ENCODE assay signal across 17 cellular contexts in genomic region chr5:18968966-18969365, GRCh38.
"Had no signal": no experiment of that assay in that cellular context is flagged by ENCODE, and none has a peak within 500 bp of the region (broad histone marks: within the 10 kb centered on the region; RNA-seq: fewer than 3 reads in every experiment).

No MANE protein-coding gene starts in this region.

- H3K27me3 ChIP-seq: ascending aorta, sigmoid colon, transverse colon had no signal

- H3K36me3 ChIP-seq: ascending aorta, left ventricle myocardium inferior, sigmoid colon, transverse colon had no signal

- H3K9me3 Mint-ChIP-seq: nephron progenitor cell had no signal

- H3K4me3 Mint-ChIP-seq: activated naive CD8-positive, alpha-beta T cell treated with anti-CD3 and anti-CD28 coated beads for 36 hours; activated T-cell treated with anti-CD3 and anti-CD28 coated beads, Interleukin-2, amount 50 U/mL, for 4 hours; nephron progenitor cell; T-helper 17 cell had no signal

- H3K4me1 ChIP-seq: ascending aorta, left ventricle myocardium inferior, sigmoid colon, transverse colon had no signal

- H3K9me3 ChIP-seq: ascending aorta, sigmoid colon, transverse colon had no signal

- H3K4me3 ChIP-seq: ascending aorta, coronary artery, left ventricle myocardium inferior, sigmoid colon, transverse colon had no signal

- DNase-seq: activated CD4-positive, alpha-beta T cell treated with anti-CD3 and anti-CD28 coated beads, Interleukin-2, amount 50 U/mL, for 48 hours; activated gamma-delta T cell treated with Interleukin-2 at 50 U/mL for 16 hours; activated naive CD8-positive, alpha-beta T cell treated with anti-CD3 and anti-CD28 coated beads for 36 hours; activated T-cell treated with anti-CD3 and anti-CD28 coated beads, Interleukin-2, amount 50 U/mL, for 4 hours; effector CD8-positive, alpha-beta T cell; kidney; left ventricle myocardium inferior; mesendoderm; nephron progenitor cell; sigmoid colon; stimulated activated CD4-positive, alpha-beta T cell treated with anti-CD3 and anti-CD28 coated beads, Interleukin-12 subunit alpha, Interleukin-12 subunit beta, amount 100 ng/mL, for 4 hours; stimulated activated naive CD4-positive, alpha-beta T cell; substantia nigra; T-helper 17 cell; transverse colon had no signal

- H3K4me1 Mint-ChIP-seq: activated naive CD8-positive, alpha-beta T cell treated with anti-CD3 and anti-CD28 coated beads for 36 hours; T-helper 17 cell had no signal

- H3K27ac ChIP-seq: ascending aorta, coronary artery, left ventricle myocardium inferior, sigmoid colon, transverse colon had no signal

- H3K27ac Mint-ChIP-seq: activated naive CD8-positive, alpha-beta T cell treated with anti-CD3 and anti-CD28 coated beads for 36 hours; nephron progenitor cell; T-helper 17 cell had no signal

- FAIRE-seq: kidney had no signal

- H3K27me3 Mint-ChIP-seq: activated naive CD8-positive, alpha-beta T cell treated with anti-CD3 and anti-CD28 coated beads for 36 hours; T-helper 17 cell had no signal

- H3K36me3 Mint-ChIP-seq: activated naive CD8-positive, alpha-beta T cell treated with anti-CD3 and anti-CD28 coated beads for 36 hours had no signal
